26 cellular contexts compared by ENCODE assay signal in the genomic region with DNA sequence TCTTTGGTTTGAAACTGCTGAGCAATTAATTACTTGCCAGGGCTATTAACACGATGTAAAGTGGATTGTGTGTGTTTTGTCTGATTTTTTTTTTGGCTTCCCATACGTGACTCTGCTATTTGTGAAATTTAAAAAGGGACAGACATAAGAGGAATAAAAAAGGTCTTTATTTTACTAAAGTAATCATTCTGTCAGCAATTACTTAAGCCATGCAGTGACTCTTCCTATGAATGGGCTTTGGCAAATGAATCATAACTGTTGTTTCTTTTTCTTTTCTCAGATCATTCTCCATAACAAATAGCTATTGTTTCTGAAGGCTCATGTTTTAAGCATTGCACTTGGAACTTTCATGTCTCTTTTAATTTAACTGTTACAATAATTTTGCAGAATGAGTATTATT.
A peak's percentile ranks its signal among the peaks of the same experiment; 100 is the strongest.
DNase-seq lines count a peak whose midpoint lies in the region; ATAC-seq and TF ChIP-seq lines count a peak whose summit lies in the region.
"Had no signal": no experiment of that assay in that cellular context is flagged by ENCODE, and none has a peak within 500 bp of the region (broad histone marks: within the 10 kb centered on the region; RNA-seq: fewer than 3 reads in every experiment).

No MANE protein-coding gene starts in this region.

- peaks cover 38% of the 10 kb centered on the region for H3K4me1 ChIP-seq in HUES48 (ENCODE audit: control insufficient read depth, insufficient read depth, low read length)
- H3K4me1 ChIP-seq: esophagus squamous epithelium, left ventricle myocardium inferior, psoas muscle, tibial artery had no signal

- ATAC-seq in GM19463 (IDR thresholded peaks at IDR 0.05; ENCODE audit: unreplicated experiment), result peak; percentile 40
- no peak for ATAC-seq in HG03025 (IDR thresholded peaks at IDR 0.05; ENCODE audit: low FRiP score, unreplicated experiment)
- ATAC-seq in GM18505 (IDR thresholded peaks at IDR 0.05; ENCODE audit: unreplicated experiment), result no peak
- ATAC-seq: mucosa of descending colon, psoas muscle, SK-N-SH treated with all-trans-retinoic acid at 6 μM for 48 hours, WTC11 had no signal

- no peaks in the 10 kb centered on the region for H3K27me3 ChIP-seq in HUES48 (ENCODE audit: control insufficient read depth, insufficient read depth, low read length)
- H3K27me3 ChIP-seq: esophagus squamous epithelium, tibial artery had no signal

- DNase-seq in epithelial cell of esophagus (ENCODE audit: low read depth) (peak; percentile 37), renal cortical epithelial cell (ENCODE audit: low read depth) (peak; percentile 2)
- DNase-seq in effector CD8-positive, alpha-beta T cell (lab: John Stamatoyannopoulos, UW), result no peak
- DNase-seq: activated CD4-positive, alpha-beta T cell treated with anti-CD3 and anti-CD28 coated beads, Interleukin-2, amount 50 U/mL, for 48 hours; activated gamma-delta T cell; CD4-positive, alpha-beta memory T cell; central memory CD4-positive, alpha-beta T cell; DMS79; esophagus squamous epithelium; GM23248; left ventricle myocardium inferior; mucosa of descending colon; NCI-H1092; NCI-H2081; NK-92 treated with Interleukin-12 subunit alpha and Interleukin-12 subunit beta, amount 100 ng/mL, for 24 hours; psoas muscle; stimulated activated CD4-positive, alpha-beta T cell treated with anti-CD3 and anti-CD28 coated beads, Interleukin-2, amount 100 ng/mL, for 48 hours; stimulated activated naive CD4-positive, alpha-beta T cell treated with Interleukin-2 at 50 U/mL for 16 hours; tibial artery had no signal

- no peaks in the 10 kb centered on the region for H3K9me3 ChIP-seq in HUES48 (ENCODE audit: control insufficient read depth, insufficient read depth, low read length)
- H3K9me3 ChIP-seq: esophagus squamous epithelium, left ventricle myocardium inferior, mucosa of descending colon, psoas muscle, tibial artery had no signal

- TF ChIP-seq CTCF in epithelial cell of esophagus (IDR thresholded peaks at IDR 0.05; ENCODE audit: insufficient read depth, low read depth, low read length, missing control alignments), result no peak

- TF ChIP-seq POLR2A in GM18505 (IDR thresholded peaks at IDR 0.05; ENCODE audit: borderline replicate concordance, extremely low read depth, insufficient read depth, insufficient read length), result no peak

- H3K9ac ChIP-seq in HUES48 (ENCODE audit: low read depth, low read length), result no peak overlapping the region
- H3K9ac ChIP-seq: GM23248 had no signal

- no peaks in the 10 kb centered on the region for H3K36me3 ChIP-seq in HUES48 (ENCODE audit: control insufficient read depth, insufficient read depth, low read length)
- H3K36me3 ChIP-seq: esophagus squamous epithelium, left ventricle myocardium inferior, tibial artery had no signal

- H3K27ac ChIP-seq in HUES48 (ENCODE audit: low read depth, low read length), result peak overlapping the region; percentile 22
- H3K27ac ChIP-seq: esophagus squamous epithelium, GM23248, left ventricle myocardium inferior, psoas muscle, tibial artery had no signal

- H3K4me3 ChIP-seq in HUES48 (ENCODE audit: low read depth, low read length) (no peak overlapping the region), epithelial cell of esophagus (ENCODE audit: low read length) (no peak overlapping the region)
- H3K4me3 ChIP-seq: esophagus squamous epithelium, GM23248, left ventricle myocardium inferior, mucosa of descending colon, psoas muscle, smooth muscle cell, tibial artery had no signal
